20 cellular contexts compared by ENCODE assay signal in genomic region chr22:33620085-33620484, GRCh38.
"Had no signal": no experiment of that assay in that cellular context is flagged by ENCODE, and none has a peak within 500 bp of the region (broad histone marks: within the 10 kb centered on the region; RNA-seq: fewer than 3 reads in every experiment).

No MANE protein-coding gene starts in this region.

- ATAC-seq: Right ventricle myocardium inferior, SK-N-SH treated with all-trans-retinoic acid at 6 μM for 48 hours had no signal

- DNase-seq: KBM-7, MM.1S, NCI-H1092 treated with DMSO at 0.1 percent for 48 hours, NCI-H1436, NCI-H187, NCI-H2081 treated with DMSO at 0.1 percent for 48 hours, NCI-H2171, NCI-H226, NCI-H446, NCI-H510A, NCI-H524 treated with DMSO at 0.1 percent for 48 hours, NCI-H748 treated with DMSO at 0.1 percent for 48 hours, OCI-M1, PC-9, Peyer's patch, SHP77 treated with DMSO at 0.1 percent for 48 hours, SJCRH30, T-helper 1 cell had no signal

- H3K4me1 ChIP-seq: Peyer's patch, SJCRH30 had no signal

- H3K36me3 ChIP-seq: SJCRH30 had no signal

- H3K9me3 ChIP-seq: Peyer's patch, SJCRH30 had no signal

- H3K27ac ChIP-seq: PC-9, Peyer's patch, SJCRH30 had no signal

- H3K27me3 ChIP-seq: Peyer's patch, SJCRH30 had no signal

- H3K4me3 ChIP-seq: PC-9, Peyer's patch, SJCRH30 had no signal
